2 cellular contexts compared by ENCODE assay signal in genomic region chr13:50358221-50358620, GRCh38.
TF ChIP-seq lines count a peak whose summit lies in the region.

No MANE protein-coding gene starts in this region.

TF ChIP-seq in liver, 16 proteins besides CTCF, POLR2A, EP300 and RAD21:
- no peak for TF ChIP-seq ATF3 (IDR thresholded peaks at IDR 0.05)
- TF ChIP-seq FOXA1 (IDR thresholded peaks at IDR 0.05), result no peak
- TF ChIP-seq GABPA (IDR thresholded peaks at IDR 0.05 in 1 of 2, conservative IDR thresholded peaks at IDR 0.05 in 1 of 2), result no peak
- TF ChIP-seq SP1 (IDR thresholded peaks at IDR 0.05), result no peak
- no peak for TF ChIP-seq YY1 (IDR thresholded peaks at IDR 0.05)
- TF ChIP-seq JUND (IDR thresholded peaks at IDR 0.05), result no peak
- no peak for TF ChIP-seq NR2F2 (IDR thresholded peaks at IDR 0.05)
- no peak for TF ChIP-seq EGR1 (IDR thresholded peaks at IDR 0.05; ENCODE audit: low read depth in 2 of 2)
- TF ChIP-seq MAX (IDR thresholded peaks at IDR 0.05), result no peak
- TF ChIP-seq RXRA (IDR thresholded peaks at IDR 0.05), result no peak
- TF ChIP-seq REST (IDR thresholded peaks at IDR 0.05), result no peak
- TF ChIP-seq ZBTB33 (IDR thresholded peaks at IDR 0.05), result no peak

TF ChIP-seq in HepG2, 621 proteins besides CTCF, POLR2A, EP300 and RAD21 (continued from another document):
- TF ChIP-seq ARNT (IDR thresholded peaks at IDR 0.05), result no peak
- no peak for TF ChIP-seq ZKSCAN5 (CRISPR knock-in tag; IDR thresholded peaks at IDR 0.05)
- no peak for TF ChIP-seq HIVEP1 (CRISPR knock-in tag; IDR thresholded peaks at IDR 0.05)
- TF ChIP-seq GLMP (CRISPR knock-in tag; IDR thresholded peaks at IDR 0.05; ENCODE audit: borderline replicate concordance), result no peak
- TF ChIP-seq ZNF597 (CRISPR knock-in tag; IDR thresholded peaks at IDR 0.05), result no peak
- no peak for TF ChIP-seq ZBTB42 (CRISPR knock-in tag; IDR thresholded peaks at IDR 0.05)
- TF ChIP-seq ZNF564 (CRISPR knock-in tag; IDR thresholded peaks at IDR 0.05), result no peak
- TF ChIP-seq ZNF333 (CRISPR knock-in tag; IDR thresholded peaks at IDR 0.05; ENCODE audit: borderline replicate concordance), result no peak
- no peak for TF ChIP-seq ZNF589 (CRISPR knock-in tag; conservative IDR thresholded peaks at IDR 0.05)
- TF ChIP-seq ZBTB8A (CRISPR knock-in tag; IDR thresholded peaks at IDR 0.05; ENCODE audit: borderline replicate concordance, low read depth), result no peak
- TF ChIP-seq ARID5B (CRISPR knock-in tag; IDR thresholded peaks at IDR 0.05), result no peak
